1 cellular context compared by ENCODE assay signal in genomic region chr20:49188101-49188784, GRCh38.
TF ChIP-seq lines count a peak whose summit lies in the region.

TSS of gene STAU1 (minus strand) at chr20:49188334. CDS start at chr20:49166201, 22,133 bp downstream.

TF ChIP-seq in HepG2, 621 proteins besides CTCF, POLR2A, EP300 and RAD21 (continued from another document and continues in another):
- TF ChIP-seq ZBTB40 (IDR thresholded peaks at IDR 0.05) = no peak
- TF ChIP-seq ZBTB40 (CRISPR knock-in tag; IDR thresholded peaks at IDR 0.05) = peak; percentile 51; the same call in 1 of the 2 replicates
- peak; percentile 67; the same call in 1 of the 2 replicates for TF ChIP-seq TSC22D2 (CRISPR knock-in tag; IDR thresholded peaks at IDR 0.05; ENCODE audit: borderline replicate concordance)
- TF ChIP-seq EHMT2 (IDR thresholded peaks at IDR 0.05; ENCODE audit: borderline replicate concordance, low read depth, low read length) = peak; percentile 58; the same call in 1 of the 2 replicates
- peak; percentile 81; the same call in 1 of the 2 replicates for TF ChIP-seq GLI4 (CRISPR knock-in tag; IDR thresholded peaks at IDR 0.05; ENCODE audit: borderline replicate concordance)
- peak; percentile 95 for TF ChIP-seq ZNF512 (CRISPR knock-in tag; IDR thresholded peaks at IDR 0.05)
- TF ChIP-seq ZFP36L1 (CRISPR knock-in tag; IDR thresholded peaks at IDR 0.05) = peak; percentile 60; the same call in 1 of the 2 replicates
- no peak for TF ChIP-seq ZNF576 (CRISPR knock-in tag; IDR thresholded peaks at IDR 0.05)
- TF ChIP-seq ZNF33A (CRISPR knock-in tag; IDR thresholded peaks at IDR 0.05; ENCODE audit: borderline replicate concordance) = no peak
- TF ChIP-seq ZNF724P (CRISPR knock-in tag; IDR thresholded peaks at IDR 0.05; ENCODE audit: borderline replicate concordance) = 0 out of 2 replicates have a peak, but pooled peaks have one; percentile 15
- TF ChIP-seq HNF4A (CRISPR knock-in tag; IDR thresholded peaks at IDR 0.05) = peak; percentile 43; the same call in 1 of the 2 replicates
- no peak for TF ChIP-seq ZNF224 (CRISPR knock-in tag; IDR thresholded peaks at IDR 0.05)
- TF ChIP-seq PHF8 (CRISPR knock-in tag; IDR thresholded peaks at IDR 0.05) = peak; percentile 88
- TF ChIP-seq KLF6 (CRISPR knock-in tag; IDR thresholded peaks at IDR 0.05) = peak; percentile 61
- TF ChIP-seq RFXANK (CRISPR knock-in tag; IDR thresholded peaks at IDR 0.05) = 0 out of 2 replicates have a peak, but pooled peaks have one; percentile 21
- no peak for TF ChIP-seq ZNF235 (CRISPR knock-in tag; IDR thresholded peaks at IDR 0.05; ENCODE audit: borderline replicate concordance)
- no peak for TF ChIP-seq ZFP36 (IDR thresholded peaks at IDR 0.05; ENCODE audit: borderline replicate concordance, low read depth, low read length, partially characterized antibody)
- peak; percentile 83 for TF ChIP-seq KMT2A (CRISPR knock-in tag; IDR thresholded peaks at IDR 0.05)
- no peak for TF ChIP-seq EZH2 (conservative IDR thresholded peaks at IDR 0.05; ENCODE audit: low read depth, low read length)
- peak; percentile 86 for TF ChIP-seq SPEN (CRISPR knock-in tag; IDR thresholded peaks at IDR 0.05; ENCODE audit: low read depth)
- no peak for TF ChIP-seq RORA (CRISPR knock-in tag; IDR thresholded peaks at IDR 0.05)
- TF ChIP-seq ZC3H13 (CRISPR knock-in tag; IDR thresholded peaks at IDR 0.05) = no peak
- TF ChIP-seq ZNF749 (CRISPR knock-in tag; IDR thresholded peaks at IDR 0.05; ENCODE audit: borderline replicate concordance) = peak; percentile 80; the same call in 1 of the 2 replicates
- TF ChIP-seq HIVEP1 (CRISPR knock-in tag; IDR thresholded peaks at IDR 0.05) = no peak; the same call in 1 of the 2 replicates
- TF ChIP-seq POLR2AphosphoS2 (IDR thresholded peaks at IDR 0.05; ENCODE audit: low read depth, low read length) = no peak
- no peak for TF ChIP-seq FOXO4 (CRISPR knock-in tag; conservative IDR thresholded peaks at IDR 0.05)
- TF ChIP-seq ZGPAT (CRISPR knock-in tag; IDR thresholded peaks at IDR 0.05) = peak; percentile 87
- TF ChIP-seq ZBTB8A (CRISPR knock-in tag; IDR thresholded peaks at IDR 0.05; ENCODE audit: borderline replicate concordance, low read depth) = no peak
- peak; percentile 80 for TF ChIP-seq ELF1 (CRISPR knock-in tag; IDR thresholded peaks at IDR 0.05)
- TF ChIP-seq GPN1 (CRISPR knock-in tag; IDR thresholded peaks at IDR 0.05; ENCODE audit: borderline replicate concordance) = no peak
- TF ChIP-seq JDP2 (CRISPR knock-in tag; IDR thresholded peaks at IDR 0.05; ENCODE audit: borderline replicate concordance) = no peak
- no peak for TF ChIP-seq NR2F1 (CRISPR knock-in tag; IDR thresholded peaks at IDR 0.05)
- TF ChIP-seq TOPORS (CRISPR knock-in tag; IDR thresholded peaks at IDR 0.05) = peak; percentile 92
- TF ChIP-seq ZSCAN21 (CRISPR knock-in tag; IDR thresholded peaks at IDR 0.05; ENCODE audit: borderline replicate concordance) = no peak
- 0 out of 2 replicates have a peak, but pooled peaks have one; percentile 47 for TF ChIP-seq ZNF775 (CRISPR knock-in tag; IDR thresholded peaks at IDR 0.05; ENCODE audit: borderline replicate concordance)
- TF ChIP-seq ELF3 (CRISPR knock-in tag; IDR thresholded peaks at IDR 0.05) = peak; percentile 94
- no peak for TF ChIP-seq U2AF2 (IDR thresholded peaks at IDR 0.05; ENCODE audit: low read depth, low read length)
- TF ChIP-seq ZBTB46 (CRISPR knock-in tag; IDR thresholded peaks at IDR 0.05; ENCODE audit: borderline replicate concordance) = no peak
- TF ChIP-seq MZF1 (CRISPR knock-in tag; IDR thresholded peaks at IDR 0.05; ENCODE audit: borderline replicate concordance) = no peak
- TF ChIP-seq ZSCAN30 (CRISPR knock-in tag; IDR thresholded peaks at IDR 0.05) = no peak
- no peak for TF ChIP-seq BRF2 (CRISPR knock-in tag; IDR thresholded peaks at IDR 0.05)
- no peak for TF ChIP-seq ATAD3A (CRISPR knock-in tag; IDR thresholded peaks at IDR 0.05)
- TF ChIP-seq ZNF383 (CRISPR knock-in tag; IDR thresholded peaks at IDR 0.05; ENCODE audit: borderline replicate concordance) = no peak
- TF ChIP-seq SP5 (CRISPR knock-in tag; IDR thresholded peaks at IDR 0.05; ENCODE audit: borderline replicate concordance, low read depth) = peak; percentile 80
- TF ChIP-seq PBX3 (CRISPR knock-in tag; IDR thresholded peaks at IDR 0.05; ENCODE audit: borderline replicate concordance) = no peak
- peak; percentile 74; the same call in 1 of the 2 replicates for TF ChIP-seq ZBTB20 (CRISPR knock-in tag; IDR thresholded peaks at IDR 0.05; ENCODE audit: borderline replicate concordance, low read depth)
- no peak for TF ChIP-seq TEF (CRISPR knock-in tag; IDR thresholded peaks at IDR 0.05)
- peak; percentile 8; the same call in 1 of the 2 replicates for TF ChIP-seq RARA (CRISPR knock-in tag; IDR thresholded peaks at IDR 0.05)
- TF ChIP-seq ZNF672 (CRISPR knock-in tag; IDR thresholded peaks at IDR 0.05) = no peak
